Comparison of ENCODE assay signal across 1 cellular context in genomic region chr3:37427132-37427531, GRCh38. TPM values are rescaled to one million over a fixed set of nuclear protein-coding genes. Genes with fewer than 3 reads are reported as not detected.
"Had no signal": no experiment of that assay in that cellular context is flagged by ENCODE, and none has a peak within 500 bp of the region (broad histone marks: within the 10 kb centered on the region; RNA-seq: fewer than 3 reads in every experiment).

No MANE protein-coding gene starts in this region.

RNA-seq across cellular contexts. Expression of gene ITGA9, which starts 24.8 kb away (rescaled TPM):
- total RNA-seq: PC-9 had no signal
